ENCODE assay signal across 29 cellular contexts in genomic region chr2:71690231-71690834, GRCh38.
"Had no signal": no experiment of that assay in that cellular context is flagged by ENCODE, and none has a peak within 500 bp of the region (broad histone marks: within the 10 kb centered on the region; RNA-seq: fewer than 3 reads in every experiment).

No MANE protein-coding gene starts in this region.

- H3K36me3 ChIP-seq: adrenal gland, cardiac muscle cell, ovary, prostate gland, uterus had no signal

- H3K27ac ChIP-seq: adrenal gland, body of pancreas, coronary artery, esophagus muscularis mucosa, foreskin keratinocyte, hepatocyte, ovary, prostate gland, testis, uterus had no signal

- H3K4me2 ChIP-seq: hepatocyte had no signal

- H3K9me3 ChIP-seq: adrenal gland, body of pancreas, esophagus muscularis mucosa, ovary, prostate gland, testis, uterus had no signal

- DNase-seq: activated B cell treated with CpG ODN at 0.5 μM for 24 hours; activated CD4-positive, alpha-beta T cell treated with anti-CD3 and anti-CD28 coated beads for 36 hours; activated CD8-positive, alpha-beta memory T cell treated with anti-CD3 and anti-CD28 coated beads, Interleukin-2, amount 10 ng/mL, durations not matched to agents 7 days and 5 days; activated CD8-positive, alpha-beta T cell treated with anti-CD3 and anti-CD28 coated beads, Interleukin-2, amount 10 ng/mL, durations not matched to agents 7 days and 5 days; activated naive CD4-positive, alpha-beta T cell treated with anti-CD3 and anti-CD28 coated beads for 36 hours; activated naive CD8-positive, alpha-beta T cell treated with anti-CD3 and anti-CD28 coated beads for 36 hours; activated T-cell treated with anti-CD3 and anti-CD28 coated beads, Interleukin-2, amount 50 U/mL, for 48 hours; adrenal gland; body of pancreas; cerebellar nuclear complex; foreskin keratinocyte; left cardiac atrium; mammary epithelial cell; midbrain; naive thymus-derived CD4-positive, alpha-beta T cell; stimulated activated CD4-positive, alpha-beta T cell treated with anti-CD3 and anti-CD28 coated beads, Interleukin-12 subunit alpha, Interleukin-12 subunit beta, amount 100 ng/mL, for 4 hours; stimulated activated CD4-positive, alpha-beta T cell treated with anti-CD3 and anti-CD28 coated beads, Interleukin-4, amount 100 ng/mL, for 1 hour; stimulated activated naive CD8-positive, alpha-beta T cell treated with anti-CD3 and anti-CD28 coated beads, Interleukin-15, Interleukin-2, amounts not matched to agents 100 U/mL and 50 U/mL, for 24 hours; T-helper 1 cell; testis; trophoblast cell; uterus had no signal

- H3K4me1 ChIP-seq: adrenal gland, body of pancreas, foreskin keratinocyte, prostate gland, uterus had no signal

- ATAC-seq: activated CD4-positive, alpha-beta T cell treated with anti-CD3 and anti-CD28 coated beads for 36 hours; activated CD8-positive, alpha-beta memory T cell treated with anti-CD3 and anti-CD28 coated beads, Interleukin-2, amount 10 ng/mL, durations not matched to agents 7 days and 5 days; activated CD8-positive, alpha-beta T cell treated with anti-CD3 and anti-CD28 coated beads, Interleukin-2, amount 10 ng/mL, durations not matched to agents 7 days and 5 days; body of pancreas; foreskin keratinocyte; left cardiac atrium; naive thymus-derived CD4-positive, alpha-beta T cell; stimulated activated naive CD8-positive, alpha-beta T cell treated with anti-CD3 and anti-CD28 coated beads, Interleukin-15, Interleukin-2, amounts not matched to agents 100 U/mL and 50 U/mL, for 24 hours had no signal

- H3K79me2 ChIP-seq: hepatocyte had no signal

- H3K4me3 ChIP-seq: adrenal gland, body of pancreas, cardiac muscle cell, coronary artery, dorsolateral prefrontal cortex, esophagus muscularis mucosa, hepatocyte, ovary, prostate gland, testis, uterus had no signal

- H3K27me3 ChIP-seq: adrenal gland, body of pancreas, cardiac muscle cell, dorsolateral prefrontal cortex, esophagus muscularis mucosa, ovary, testis, uterus had no signal
